ENCODE assay signal across 29 cellular contexts in genomic region chr1:13864760-13865159, GRCh38.
"Had no signal": no experiment of that assay in that cellular context is flagged by ENCODE, and none has a peak within 500 bp of the region (broad histone marks: within the 10 kb centered on the region; RNA-seq: fewer than 3 reads in every experiment).

No MANE protein-coding gene starts in this region.

- H3K27me3 ChIP-seq: brain microvascular endothelial cell, dorsolateral prefrontal cortex, foreskin keratinocyte, sigmoid colon, upper lobe of left lung had no signal

- ATAC-seq: effector memory CD8-positive, alpha-beta T cell; foreskin keratinocyte; heart left ventricle; left colon; naive thymus-derived CD8-positive, alpha-beta T cell; psoas muscle; stimulated activated naive CD8-positive, alpha-beta T cell treated with anti-CD3 and anti-CD28 coated beads, Interleukin-15, Interleukin-2, amounts not matched to agents 100 U/mL and 50 U/mL, for 24 hours had no signal

- H3K4me3 ChIP-seq: coronary artery, dorsolateral prefrontal cortex, heart left ventricle, psoas muscle, sigmoid colon, spleen, upper lobe of left lung had no signal

- DNase-seq: activated CD4-positive, alpha-beta memory T cell treated with anti-CD3 and anti-CD28 coated beads for 36 hours; activated CD4-positive, alpha-beta T cell treated with anti-CD3 and anti-CD28 coated beads, Interleukin-2, amount 10 ng/mL, durations not matched to agents 24 days and 14 days; activated CD4-positive, CD25-positive, alpha-beta regulatory T cell treated with anti-CD3 and anti-CD28 coated beads, Interleukin-2, amount 50 U/mL, for 72 hours; activated CD8-positive, alpha-beta memory T cell treated with anti-CD3 and anti-CD28 coated beads, Interleukin-2, amount 50 U/mL, for 4 hours; activated gamma-delta T cell; activated naive CD4-positive, alpha-beta T cell treated with anti-CD3 and anti-CD28 coated beads, Interleukin-2, amount 10 ng/mL, durations not matched to agents 7 days and 5 days; activated naive CD8-positive, alpha-beta T cell treated with anti-CD3 and anti-CD28 coated beads, Interleukin-2, amount 10 ng/mL, durations not matched to agents 7 days and 5 days; activated T-cell treated with anti-CD3 and anti-CD28 coated beads, Interleukin-2, amount 50 U/mL, for 1 hour; amniotic stem cell; brain microvascular endothelial cell; effector memory CD8-positive, alpha-beta T cell; erythroblast; foreskin keratinocyte; heart left ventricle; hypothalamus; immature natural killer cell; kidney; left colon; naive thymus-derived CD8-positive, alpha-beta T cell; nucleus accumbens; psoas muscle; sigmoid colon; spleen; stimulated activated CD4-positive, alpha-beta T cell treated with anti-CD3 and anti-CD28 coated beads, Interleukin-2, amount 100 ng/mL, for 48 hours; stimulated activated naive CD8-positive, alpha-beta T cell treated with anti-CD3 and anti-CD28 coated beads, Interleukin-15, Interleukin-2, amounts not matched to agents 100 U/mL and 50 U/mL, for 24 hours; T-helper 9 cell had no signal

- H3K9me3 ChIP-seq: heart left ventricle, psoas muscle, sigmoid colon, spleen, upper lobe of left lung had no signal

- H3K36me3 ChIP-seq: brain microvascular endothelial cell, heart left ventricle, sigmoid colon, spleen, upper lobe of left lung had no signal
